Comparison of ENCODE assay signal across 12 cellular contexts in the genomic region with DNA sequence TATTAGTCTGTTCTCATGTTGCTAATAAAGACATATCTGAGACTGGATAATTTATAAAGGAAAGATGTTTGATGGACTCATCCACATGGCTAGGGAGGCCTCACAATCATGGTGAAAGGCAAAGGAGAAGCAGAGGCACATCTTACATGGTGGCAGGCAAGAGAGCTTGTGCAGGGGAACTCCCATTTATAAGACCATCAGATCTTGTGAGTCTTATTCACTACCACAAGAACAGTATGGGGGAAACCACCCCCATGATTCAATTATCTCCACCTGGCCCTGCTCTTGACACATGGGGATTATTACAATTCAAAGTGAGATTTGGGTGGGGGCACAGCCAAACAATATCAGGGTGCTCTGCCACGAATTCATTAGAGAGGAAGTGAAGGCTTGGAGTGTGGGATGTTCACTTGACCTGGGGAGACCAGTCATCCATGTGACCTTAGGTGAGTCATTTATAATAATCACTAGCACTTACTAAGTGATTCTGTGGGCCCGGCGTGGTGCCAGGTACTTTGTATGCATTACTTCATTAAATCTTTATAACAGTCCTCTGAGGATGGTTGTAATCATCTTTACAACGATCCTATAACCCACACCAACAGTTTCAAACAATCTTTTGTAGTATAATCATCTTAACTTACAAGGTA. TPM values are rescaled to one million over a fixed set of nuclear protein-coding genes. Genes with fewer than 3 reads are reported as not detected.
DNase-seq lines count a peak whose midpoint lies in the region; ATAC-seq, FAIRE-seq and TF ChIP-seq lines count a peak whose summit lies in the region.
"Not testable (repeated sequence)": the region's sequence is repeated elsewhere in the genome, so short reads cannot be mapped to it uniquely, and the experiment has no call there.
"Had no signal": no experiment of that assay in that cellular context is flagged by ENCODE, and none has a peak within 500 bp of the region (broad histone marks: within the 10 kb centered on the region; RNA-seq: fewer than 3 reads in every experiment).

No MANE protein-coding gene starts in this region.

- H2BK5ac ChIP-seq in IMR-90 (ENCODE audit: low read depth, low read length, poor library complexity, severe bottlenecking) = not testable (repeated sequence)

- H3K9me3 ChIP-seq in IMR-90 (ENCODE audit: control insufficient read depth, insufficient read depth, low read length); astrocyte (ENCODE audit: insufficient read depth, low read depth, low read length); endothelial cell of umbilical vein (replicated peaks; ENCODE audit: control insufficient read depth, insufficient read depth, low read length): not testable (repeated sequence)

- peaks cover 20% of the 10 kb centered on the region for H3K9me3 Mint-ChIP-seq in astrocyte (ENCODE audit: unreplicated experiment)

- H3K79me1 ChIP-seq in IMR-90 (ENCODE audit: low read depth in 1 of 2, low read length in 2 of 2) = not testable (repeated sequence)

- H3K4me1 Mint-ChIP-seq in astrocyte (ENCODE audit: low read depth, unreplicated experiment) = not testable (repeated sequence)

- FAIRE-seq in astrocyte (lab: Jason Lieb, UNC); endothelial cell of umbilical vein (lab: Jason Lieb, UNC); urothelium cell line (lab: Jason Lieb, UNC): not testable (repeated sequence)

- not testable (repeated sequence) for H2AK5ac ChIP-seq in IMR-90 (ENCODE audit: low read depth, low read length)

- H3K4me3 ChIP-seq in IMR-90 (ENCODE audit: insufficient read depth, low read depth, low read length); astrocyte (ENCODE audit: insufficient read depth, low read depth, low read length); endothelial cell of umbilical vein (replicated peaks in 1 of 3; ENCODE audit: insufficient read depth in 1 of 3, low read depth in 1 of 3, low read length in 3 of 3): not testable (repeated sequence)

- TF ChIP-seq POLR2A in IMR-90 (IDR thresholded peaks at IDR 0.05; ENCODE audit: low read depth, low read length); endothelial cell of umbilical vein (IDR thresholded peaks at IDR 0.05; ENCODE audit: low read depth, low read length): not testable (repeated sequence)

- not testable (repeated sequence) for H2BK15ac ChIP-seq in IMR-90 (ENCODE audit: low read depth, low read length)

- WGBS in IMR-90 (ENCODE audit: extremely low coverage in 2 of 2, insufficient read length in 1 of 2), 2 experiments = no CpG with 5 or more reads among the region's 4 CpGs

- H2BK120ac ChIP-seq in IMR-90 (ENCODE audit: low read depth, low read length) = peak overlapping the region; percentile 52; the same call in 1 of the 2 replicates

- H3K79me2 ChIP-seq in astrocyte (ENCODE audit: insufficient read depth, low read length); endothelial cell of umbilical vein (ENCODE audit: control insufficient read depth, insufficient read depth, low read length): not testable (repeated sequence)

- not testable (repeated sequence) for H4K20me1 ChIP-seq in IMR-90 (ENCODE audit: insufficient read depth, low read length); astrocyte (ENCODE audit: insufficient read depth, low read length); endothelial cell of umbilical vein (replicated peaks; ENCODE audit: control insufficient read depth, extremely low read depth, insufficient read depth, low read length)

- not testable (repeated sequence) for H4K5ac ChIP-seq in IMR-90 (ENCODE audit: low read depth, low read length)

- not testable (repeated sequence) for H3K18ac ChIP-seq in IMR-90 (ENCODE audit: low read depth, low read length)

- H3K27ac Mint-ChIP-seq in astrocyte (ENCODE audit: unreplicated experiment) = not testable (repeated sequence)

- H3K36me3 ChIP-seq in IMR-90 (ENCODE audit: control insufficient read depth, insufficient read depth, low read length); astrocyte (ENCODE audit: insufficient read depth, low read length); endothelial cell of umbilical vein (ENCODE audit: control insufficient read depth in 2 of 2, extremely low read depth in 1 of 2, insufficient read depth in 2 of 2, low read length in 2 of 2): not testable (repeated sequence)

- not testable (repeated sequence) for H3K4me2 ChIP-seq in IMR-90 (ENCODE audit: low read depth, low read length); astrocyte (ENCODE audit: low read length); endothelial cell of umbilical vein (ENCODE audit: insufficient read depth, low read length)

- POLR2A ChIA-PET in IMR-90 (lab: Charles Lee; ENCODE audit: unreplicated experiment) = not testable (repeated sequence)
- POLR2A ChIA-PET in endothelial cell of umbilical vein (lab: Charles Lee) = interaction anchor here (0.6 kb wide), 1 partner anchor 504 kb away, joined by 6 read pairs; no protein-coding TSS in a partner anchor

- not testable (repeated sequence) for H4K8ac ChIP-seq in IMR-90 (ENCODE audit: low read depth in 2 of 2, low read length in 2 of 2)

- in situ Hi-C loops in IMR-90 (cut with MboI; ENCODE audit: low sequenced_read_pairs) = not testable (repeated sequence)

- not testable (repeated sequence) for TF ChIP-seq CTCF in IMR-90 (conservative IDR thresholded peaks at IDR 0.05; ENCODE audit: low read depth, low read length); astrocyte (IDR thresholded peaks at IDR 0.05; ENCODE audit: insufficient read depth, low read depth, low read length); endothelial cell of umbilical vein (IDR thresholded peaks at IDR 0.05; ENCODE audit: extremely low read depth in 1 of 2, insufficient read depth in 1 of 2, low read depth in 1 of 2, low read length in 2 of 2)

- not testable (repeated sequence) for H3K23ac ChIP-seq in IMR-90 (ENCODE audit: low read depth, low read length)

- H3K14ac ChIP-seq in IMR-90 (replicated peaks; ENCODE audit: low read depth, low read length) = not testable (repeated sequence)

- not testable (repeated sequence) for H3K56ac ChIP-seq in IMR-90 (ENCODE audit: extremely low read depth, insufficient read depth, low read length)

- not testable (repeated sequence) for TF ChIP-seq RAD21 in IMR-90 (IDR thresholded peaks at IDR 0.05; ENCODE audit: low read length)

- not testable (repeated sequence) for H3K36me3 Mint-ChIP-seq in astrocyte (ENCODE audit: low read depth, unreplicated experiment)

- H3K4ac ChIP-seq in IMR-90 (ENCODE audit: low read depth, low read length) = not testable (repeated sequence)

- not testable (repeated sequence) for H3K27me3 ChIP-seq in IMR-90 (ENCODE audit: control insufficient read depth, insufficient read depth, low read length); astrocyte (ENCODE audit: insufficient read depth, low read length); endothelial cell of umbilical vein (ENCODE audit: control insufficient read depth in 2 of 2, insufficient read depth in 2 of 2, low read length in 2 of 2)

- not testable (repeated sequence) for BruUV-seq in IMR-90 (replicated peaks; lab: Mats Ljungman, UMichigan); endothelial cell of umbilical vein (replicated peaks; lab: Mats Ljungman, UMichigan)

- H3K9ac ChIP-seq in IMR-90 (ENCODE audit: low read depth, low read length); astrocyte (ENCODE audit: low read length); endothelial cell of umbilical vein (replicated peaks; ENCODE audit: extremely low read depth, insufficient read depth, low read length): not testable (repeated sequence)

- intact Hi-C loops in IMR-90 (cut with micrococcal nuclease) (loop anchor here (5.0 kb wide), 1 partner anchor 43 kb away; no protein-coding TSS in a partner anchor), endothelial cell of umbilical vein (cut with micrococcal nuclease) (loop anchor here (5.0 kb wide), 2 partner anchors 53 to 603 kb away; partner anchors contain the start of gene MAP3K1)

- not testable (repeated sequence) for H4K91ac ChIP-seq in IMR-90 (ENCODE audit: insufficient read depth, low read depth, low read length)

- dilution Hi-C loops in IMR-90 (cut with HindIII; ENCODE audit: low sequenced_read_pairs, unreplicated experiment); endothelial cell of umbilical vein (cut with MboI; ENCODE audit: extremely low pct_ligation_motif_present, low sequenced_read_pairs): not testable (repeated sequence)

- DNase-seq in A172 (ENCODE audit: low spot score) = peak; percentile 41
- peak; percentile 37 for DNase-seq in EH (ENCODE audit: low read depth)
- DNase-seq in IMR-90 = not testable (repeated sequence)
- DNase-seq in RPMI7951 (ENCODE audit: low read depth) = peak; percentile 29
- peak; percentile 46 for DNase-seq in astrocyte (ENCODE audit: low read depth)
- DNase-seq in endothelial cell of umbilical vein (ENCODE audit: low read depth, low spot score) = peak; percentile 23
- DNase-seq in glomerular visceral epithelial cell (ENCODE audit: extremely low spot score) = peak; percentile 34
- DNase-seq in urothelium cell line (ENCODE audit: low spot score) = peak; percentile 20

- not testable (repeated sequence) for H3K27me3 Mint-ChIP-seq in astrocyte (ENCODE audit: low read depth, unreplicated experiment)

- ATAC-seq in IMR-90 (ENCODE audit: low read depth) = not testable (repeated sequence)

- not testable (repeated sequence) for H3K9me1 ChIP-seq in IMR-90 (ENCODE audit: insufficient read depth, low read length); endothelial cell of umbilical vein (replicated peaks; ENCODE audit: control insufficient read depth, extremely low read depth, insufficient read depth, low read length)

- not testable (repeated sequence) for H2AK9ac ChIP-seq in IMR-90 (replicated peaks; ENCODE audit: low read depth, low read length, poor library complexity)

- not testable (repeated sequence) for H2BK20ac ChIP-seq in IMR-90 (ENCODE audit: low read depth, low read length)

- CTCF ChIA-PET in IMR-90 (lab: Yijun Ruan, JAX); endothelial cell of umbilical vein (lab: Charles Lee): not testable (repeated sequence)

- not testable (repeated sequence) for H3K4me1 ChIP-seq in IMR-90 (ENCODE audit: control insufficient read depth, insufficient read depth, low read length); astrocyte (ENCODE audit: insufficient read depth, low read length)
- peaks cover 27% of the 10 kb centered on the region for H3K4me1 ChIP-seq in endothelial cell of umbilical vein (ENCODE audit: control insufficient read depth, extremely low read depth, insufficient read depth, low read length)

- H3K27ac ChIP-seq in IMR-90 (ENCODE audit: insufficient read depth, low read length); astrocyte (ENCODE audit: low read depth, low read length); endothelial cell of umbilical vein (ENCODE audit: insufficient read depth, low read depth, low read length): not testable (repeated sequence)

- not testable (repeated sequence) for H3K4me3 Mint-ChIP-seq in astrocyte (ENCODE audit: unreplicated experiment)

- H2AFZ ChIP-seq in IMR-90 (replicated peaks; ENCODE audit: low read length, poor library complexity); astrocyte (ENCODE audit: low read depth, low read length); endothelial cell of umbilical vein (ENCODE audit: low read depth, low read length): not testable (repeated sequence)

RNA-seq across cellular contexts. Expression of gene ANKRD55, which starts 19.1 kb away (rescaled TPM):
- not detected in 2 replicates for total RNA-seq in A172 (2014; rRNA removed; shearing (Covaris generic))
- total RNA-seq in IMR-90 (2012; rRNA removed) (0.28 TPM in 1 of 2 replicates, not detected in the other), astrocyte (not detected in 2 replicates), endothelial cell of umbilical vein (1.2 and 2.1 TPM in 2 replicates)
- polyA plus RNA-seq in IMR-90 (2012; rRNA removed) (not detected in 2 replicates), endothelial cell of umbilical vein (1.0 and 1.4 TPM in 2 replicates)
- 0.13 TPM in 1 of 2 replicates, not detected in the other for polyA plus RNA-seq in IMR-90 (2012; cell fraction: cytosol; rRNA removed)
- not detected in 2 replicates for polyA plus RNA-seq in IMR-90 (2012; cell fraction: nucleus; rRNA removed; ENCODE audit: low replicate concordance)
- total RNA-seq in RPMI7951 (2014; rRNA removed; shearing (Covaris generic)) = 0.24 and 0.49 TPM in 2 replicates
- polyA plus RNA-seq in endothelial cell of umbilical vein (2011; cell fraction: cytosol; rRNA removed) = 1.4 and 1.7 TPM in 2 replicates
- 0.65 and 1.1 TPM in 2 replicates for polyA plus RNA-seq in endothelial cell of umbilical vein (2011; cell fraction: nucleus; rRNA removed)
- polyA plus RNA-seq in endothelial cell of umbilical vein (2012) = 0.47 and 1.5 TPM in 2 replicates
- 1.0 and 1.1 TPM in 2 replicates for polyA minus RNA-seq in endothelial cell of umbilical vein
- not detected for polyA minus RNA-seq in endothelial cell of umbilical vein (2011; cell fraction: cytosol; rRNA and poly(A)+ RNA removed)
- 0.67 and 0.91 TPM in 2 replicates for polyA minus RNA-seq in endothelial cell of umbilical vein (2011; cell fraction: nucleus; rRNA and poly(A)+ RNA removed)
- total RNA-seq: CD8-positive, alpha-beta memory T cell; G401; H9 had no signal
- polyA plus RNA-seq: AG04450; CD8-positive, alpha-beta memory T cell had no signal
